28 cellular contexts compared by ENCODE assay signal in genomic region chr10:76416642-76417041, GRCh38.
"Had no signal": no experiment of that assay in that cellular context is flagged by ENCODE, and none has a peak within 500 bp of the region (broad histone marks: within the 10 kb centered on the region; RNA-seq: fewer than 3 reads in every experiment).

No MANE protein-coding gene starts in this region.

- H3K4me3 Mint-ChIP-seq: stimulated activated effector memory CD8-positive, alpha-beta T cell treated with anti-CD3 and anti-CD28 coated beads, Interleukin-12 subunit alpha, Interleukin-12 subunit beta, amount 100 ng/mL, for 72 hours; stimulated activated memory B cell treated with anti-CD40 and anti-IgM and Interleukin-4, amounts not matched to agents 10 μg/mL and 1 μg/mL and 100 μg/mL, for 72 hours; stimulated activated naive B cell treated with anti-CD40 and anti-IgM and Interleukin-4, amounts not matched to agents 10 μg/mL and 1 μg/mL and 100 μg/mL, for 72 hours; stimulated activated naive CD8-positive, alpha-beta T cell treated with anti-CD3 and anti-CD28 coated beads, Interleukin-15, amount 100 ng/mL, for 72 hours; stimulated activated naive CD8-positive, alpha-beta T cell treated with anti-CD3 and anti-CD28 coated beads, Interleukin-15, Interleukin-2, amounts not matched to agents 100 ng/mL and 50 ng/mL, for 24 hours; type B pancreatic cell had no signal

- H3K27me3 Mint-ChIP-seq: stimulated activated memory B cell treated with anti-CD40 and anti-IgM and Interleukin-4, amounts not matched to agents 10 μg/mL and 1 μg/mL and 100 μg/mL, for 72 hours; stimulated activated naive B cell treated with anti-CD40 and anti-IgM and Interleukin-4, amounts not matched to agents 10 μg/mL and 1 μg/mL and 100 μg/mL, for 72 hours; stimulated activated naive CD8-positive, alpha-beta T cell treated with anti-CD3 and anti-CD28 coated beads, Interleukin-15, amount 100 ng/mL, for 72 hours; stimulated activated naive CD8-positive, alpha-beta T cell treated with anti-CD3 and anti-CD28 coated beads, Interleukin-15, Interleukin-2, amounts not matched to agents 100 ng/mL and 50 ng/mL, for 24 hours had no signal

- H3K27ac ChIP-seq: stomach, suprapubic skin, testis, thoracic aorta, thyroid gland, tibial artery, tibial nerve, transverse colon, upper lobe of left lung, upper lobe of right lung, uterus, vagina had no signal

- H3K27me3 ChIP-seq: stomach, suprapubic skin, testis, thyroid gland, tibial artery, tibial nerve, transverse colon, upper lobe of left lung, upper lobe of right lung, uterus, vagina had no signal

- H3K4me1 ChIP-seq: testis, thyroid gland, tibial artery, tibial nerve, upper lobe of right lung, uterus, vagina had no signal

- H3K4me1 Mint-ChIP-seq: stimulated activated effector memory CD8-positive, alpha-beta T cell treated with anti-CD3 and anti-CD28 coated beads, Interleukin-12 subunit alpha, Interleukin-12 subunit beta, amount 100 ng/mL, for 72 hours; stimulated activated memory B cell treated with anti-CD40 and anti-IgM and Interleukin-4, amounts not matched to agents 10 μg/mL and 1 μg/mL and 100 μg/mL, for 72 hours; stimulated activated naive B cell treated with anti-CD40 and anti-IgM and Interleukin-4, amounts not matched to agents 10 μg/mL and 1 μg/mL and 100 μg/mL, for 72 hours; stimulated activated naive CD8-positive, alpha-beta T cell treated with anti-CD3 and anti-CD28 coated beads, Interleukin-15, amount 100 ng/mL, for 72 hours had no signal

- H3K36me3 ChIP-seq: stomach, suprapubic skin, thoracic aorta, thyroid gland, tibial artery, tibial nerve, transverse colon, upper lobe of left lung, upper lobe of right lung, uterus, vagina had no signal

- H3K36me3 Mint-ChIP-seq: stimulated activated effector memory CD8-positive, alpha-beta T cell treated with anti-CD3 and anti-CD28 coated beads, Interleukin-12 subunit alpha, Interleukin-12 subunit beta, amount 100 ng/mL, for 72 hours; stimulated activated memory B cell treated with anti-CD40 and anti-IgM and Interleukin-4, amounts not matched to agents 10 μg/mL and 1 μg/mL and 100 μg/mL, for 72 hours; stimulated activated naive B cell treated with anti-CD40 and anti-IgM and Interleukin-4, amounts not matched to agents 10 μg/mL and 1 μg/mL and 100 μg/mL, for 72 hours; type B pancreatic cell had no signal

- DNase-seq: stimulated activated CD4-positive, alpha-beta T cell treated with anti-CD3 and anti-CD28 coated beads, Interleukin-2, amount 100 ng/mL, for 24 hours; stimulated activated CD4-positive, alpha-beta T cell treated with anti-CD3 and anti-CD28 coated beads, Interleukin-2, amount 100 ng/mL, for 48 hours; stimulated activated CD4-positive, alpha-beta T cell treated with anti-CD3 and anti-CD28 coated beads, Interleukin-4, amount 100 ng/mL, for 1 hour; stimulated activated CD4-positive, alpha-beta T cell treated with anti-CD3 and anti-CD28 coated beads, Interleukin-4, amount 100 ng/mL, for 24 hours; stimulated activated CD4-positive, alpha-beta T cell treated with anti-CD3 and anti-CD28 coated beads, Interleukin-4, amount 100 ng/mL, for 4 hours; stimulated activated CD8-positive, alpha-beta memory T cell treated with anti-CD3 and anti-CD28 coated beads, Interleukin-4, amount 100 ng/mL, for 48 hours; stimulated activated naive B cell treated with anti-CD40 and anti-IgM and Interleukin-4, amounts not matched to agents 10 μg/mL and 1 μg/mL and 100 μg/mL, for 72 hours; stimulated activated naive CD4-positive, alpha-beta T cell treated with Interleukin-2 at 50 U/mL for 16 hours; stimulated activated naive CD8-positive, alpha-beta T cell treated with anti-CD3 and anti-CD28 coated beads, Interleukin-15, amount 100 ng/mL, for 72 hours; stimulated activated naive CD8-positive, alpha-beta T cell treated with anti-CD3 and anti-CD28 coated beads, Interleukin-15, Interleukin-2, amounts not matched to agents 100 U/mL and 50 U/mL, for 24 hours; stomach; substantia nigra; testis; thyroid gland; tibial artery; transverse colon; trophoblast cell; upper lobe of left lung; upper lobe of right lung; uterus had no signal

- H3K27ac Mint-ChIP-seq: stimulated activated effector memory CD8-positive, alpha-beta T cell treated with anti-CD3 and anti-CD28 coated beads, Interleukin-12 subunit alpha, Interleukin-12 subunit beta, amount 100 ng/mL, for 72 hours; stimulated activated memory B cell treated with anti-CD40 and anti-IgM and Interleukin-4, amounts not matched to agents 10 μg/mL and 1 μg/mL and 100 μg/mL, for 72 hours; stimulated activated naive B cell treated with anti-CD40 and anti-IgM and Interleukin-4, amounts not matched to agents 10 μg/mL and 1 μg/mL and 100 μg/mL, for 72 hours; stimulated activated naive CD8-positive, alpha-beta T cell treated with anti-CD3 and anti-CD28 coated beads, Interleukin-15, amount 100 ng/mL, for 72 hours; stimulated activated naive CD8-positive, alpha-beta T cell treated with anti-CD3 and anti-CD28 coated beads, Interleukin-15, Interleukin-2, amounts not matched to agents 100 ng/mL and 50 ng/mL, for 24 hours; type B pancreatic cell had no signal

- H3K4me3 ChIP-seq: stomach, suprapubic skin, testis, thoracic aorta, thyroid gland, tibial artery, tibial nerve, transverse colon, upper lobe of left lung, upper lobe of right lung, uterus, vagina had no signal

- H3K9me3 ChIP-seq: suprapubic skin, testis, thoracic aorta, thyroid gland, tibial artery, transverse colon, upper lobe of right lung, uterus, vagina had no signal

- ATAC-seq: stimulated activated effector memory CD8-positive, alpha-beta T cell treated with anti-CD3 and anti-CD28 coated beads, Interleukin-12 subunit alpha, Interleukin-12 subunit beta, amount 100 ng/mL, for 72 hours; stimulated activated memory B cell treated with anti-CD40 and anti-IgM and Interleukin-4, amounts not matched to agents 10 μg/mL and 1 μg/mL and 100 μg/mL, for 72 hours; stimulated activated naive B cell treated with anti-CD40 and anti-IgM and Interleukin-4, amounts not matched to agents 10 μg/mL and 1 μg/mL and 100 μg/mL, for 72 hours; stimulated activated naive CD8-positive, alpha-beta T cell treated with anti-CD3 and anti-CD28 coated beads, Interleukin-15, amount 100 ng/mL, for 72 hours; stimulated activated naive CD8-positive, alpha-beta T cell treated with anti-CD3 and anti-CD28 coated beads, Interleukin-15, Interleukin-2, amounts not matched to agents 100 U/mL and 50 U/mL, for 24 hours; upper lobe of right lung had no signal
